12 cellular contexts compared by ENCODE assay signal in genomic region chr1:202107801-202108731, GRCh38. TPM values are rescaled to one million over a fixed set of nuclear protein-coding genes. Genes with fewer than 3 reads are reported as not detected.
A peak's percentile ranks its signal among the peaks of the same experiment; 100 is the strongest.
DNase-seq lines count a peak whose midpoint lies in the region; ATAC-seq and TF ChIP-seq lines count a peak whose summit lies in the region.
"Had no signal": no experiment of that assay in that cellular context is flagged by ENCODE, and none has a peak within 500 bp of the region (broad histone marks: within the 10 kb centered on the region; RNA-seq: fewer than 3 reads in every experiment).

No MANE protein-coding gene starts in this region.

- H3K4me1 ChIP-seq in Peyer's patch (peaks cover 0 to 41% (median 2%) of the 10 kb centered on the region in 4 donors), suprapubic skin (peaks cover 32% of the 10 kb centered on the region)

- H3K36me3 ChIP-seq in Peyer's patch, result no peaks in the 10 kb centered on the region
- no peaks in the 10 kb centered on the region for H3K36me3 ChIP-seq in suprapubic skin
- H3K36me3 ChIP-seq: MG63 had no signal

- no peak overlapping the region for H3K4me3 ChIP-seq in Peyer's patch
- no peak overlapping the region for H3K4me3 ChIP-seq in suprapubic skin
- H3K4me3 ChIP-seq: MG63 had no signal

- H3K27me3 ChIP-seq in Peyer's patch, result no peaks in the 10 kb centered on the region
- H3K27me3 ChIP-seq in suprapubic skin, result no peaks in the 10 kb centered on the region
- H3K27me3 ChIP-seq: MG63 had no signal

- ATAC-seq in GM19351 (IDR thresholded peaks at IDR 0.05; ENCODE audit: unreplicated experiment), result no peak

- TF ChIP-seq CTCF in Peyer's patch (IDR thresholded peaks at IDR 0.05) (no peak), suprapubic skin (IDR thresholded peaks at IDR 0.05) (no peak)

- TF ChIP-seq EP300 in suprapubic skin (IDR thresholded peaks at IDR 0.05), result no peak

- peak; percentile 34 to 63 for TF ChIP-seq POLR2A in Peyer's patch (IDR thresholded peaks at IDR 0.05)
- TF ChIP-seq POLR2A in suprapubic skin (IDR thresholded peaks at IDR 0.05), result no peak

- WGBS in suprapubic skin, result 72% methylated on average over 7 of the region's 13 CpGs

- DNase-seq in DMS53 (lab: John Stamatoyannopoulos, UW) (peak; percentile 55), DMS53 treated with DMSO at 0.1 percent for 48 hours (lab: John Stamatoyannopoulos, UW; ENCODE audit: unreplicated experiment) (no peak), Peyer's patch (peak in 2 of 3 donors; percentile 89 to 90), islet precursor cell (peak; percentile 57), suprapubic skin (ENCODE audit: low spot score in 2 of 2) (no peak), SKM-1 (lab: John Stamatoyannopoulos, UW; ENCODE audit: unreplicated experiment) (no peak), glomerular visceral epithelial cell (ENCODE audit: extremely low spot score) (no peak)
- DNase-seq: activated CD8-positive, alpha-beta memory T cell treated with anti-CD3 and anti-CD28 coated beads, Interleukin-2, amount 50 U/mL, for 48 hours; MG63; posterior cingulate gyrus had no signal

- H3K9me3 ChIP-seq in Peyer's patch (no peaks in the 10 kb centered on the region), suprapubic skin (no peaks in the 10 kb centered on the region)
- H3K9me3 ChIP-seq: MG63 had no signal

- H3K27ac ChIP-seq in Peyer's patch (peak overlapping the region in 3 of 4 donors; percentile 88 to 98 (median 95)), suprapubic skin (peak overlapping the region; percentile 48)

RNA-seq across cellular contexts. Expression of gene GPR37L1, which starts 14.7 kb away (rescaled TPM):
- under 1 TPM in 3 of 4 donors, not detected in 1; 0.18 to 0.95 (median 0.27) TPM for total RNA-seq in Peyer's patch
- total RNA-seq in suprapubic skin, result not detected
- total RNA-seq: A673 had no signal

RNA-seq across cellular contexts. Expression of gene ARL8A, which starts 36.5 kb away (rescaled TPM):
- total RNA-seq in Peyer's patch, result 10 to 100 TPM; 25.7 to 37.1 (median 36.0) TPM
- total RNA-seq in suprapubic skin, result 10 to 100 TPM; 41.1 to 46.3 (median 43.0) TPM

RNA-seq across cellular contexts. Expression of gene PTPN7, which starts 52.3 kb away (rescaled TPM):
- 10 to 100 TPM in 2 of 4 donors, 1 to 10 TPM in 2; 4.7 to 48.7 (median 7.6) TPM for total RNA-seq in Peyer's patch
- total RNA-seq in suprapubic skin, result 1 to 10 TPM in 1 of 4 donors, under 1 TPM in 2, not detected in 1; 0.42 to 2.7 (median 0.60) TPM

Comparison
In these comparisons a context has a peak if more than half of its experiments do, and no peak if none do; other contexts are left out.
1. DNase-seq: peak in DMS53 (single experiment), Peyer's patch (2 of 3) and islet precursor cell (single experiment); none in DMS53 treated with DMSO at 0.1 percent for 48 hours (single experiment), suprapubic skin (0 of 2), SKM-1 (single experiment) and glomerular visceral epithelial cell (single experiment).
2. POLR2A ChIP-seq: peak in Peyer's patch (2 of 2); none in suprapubic skin (0 of 2).